ENCODE assay signal across 19 cellular contexts in the genomic region with DNA sequence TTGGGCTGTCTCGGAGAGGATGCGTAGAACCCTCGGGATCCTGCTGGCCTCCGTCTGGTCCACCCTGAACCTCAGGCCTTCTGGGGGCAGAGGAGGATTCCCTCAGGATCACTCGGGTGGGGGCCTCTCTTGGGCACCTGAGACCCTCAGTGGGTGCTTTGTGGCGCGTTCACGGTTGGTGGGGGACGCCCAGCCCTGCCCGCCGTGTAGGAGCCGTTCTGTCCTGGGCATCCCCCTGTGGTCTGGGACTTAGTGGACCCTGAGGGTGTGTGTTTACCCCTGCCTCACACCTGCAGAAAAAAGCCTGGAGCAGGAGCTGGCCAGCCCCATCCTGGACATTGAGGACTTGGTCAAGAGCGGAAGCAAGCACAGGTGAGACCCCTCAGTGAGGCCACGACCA. TPM values are rescaled to one million over a fixed set of nuclear protein-coding genes. Genes with fewer than 3 reads are reported as not detected.
DNase-seq lines count a peak whose midpoint lies in the region; ATAC-seq and TF ChIP-seq lines count a peak whose summit lies in the region.
"Had no signal": no experiment of that assay in that cellular context is flagged by ENCODE, and none has a peak within 500 bp of the region (broad histone marks: within the 10 kb centered on the region; RNA-seq: fewer than 3 reads in every experiment).

No MANE protein-coding gene starts in this region.

- H2AFZ ChIP-seq in neuronal stem cell (ENCODE audit: low read length) (no peak overlapping the region), osteoblast (ENCODE audit: low read length) (no peak overlapping the region)
- H2AFZ ChIP-seq: GM23338 had no signal

- no peak overlapping the region for H2BK5ac ChIP-seq in neuronal stem cell (ENCODE audit: low read length)

- H3K23ac ChIP-seq in neuronal stem cell (ENCODE audit: low read depth, low read length, poor library complexity) = peak overlapping the region; percentile 43

- H3K18ac ChIP-seq in neuronal stem cell (ENCODE audit: low read length) = no peak overlapping the region

- no peak overlapping the region for H2BK15ac ChIP-seq in neuronal stem cell (ENCODE audit: low read length)

- H4K91ac ChIP-seq in neuronal stem cell (ENCODE audit: low read depth, low read length, poor library complexity) = no peak overlapping the region

- H4K20me1 ChIP-seq in osteoblast (ENCODE audit: insufficient read depth, low read length) = no peaks in the 10 kb centered on the region

- H3K4me3 ChIP-seq in neuronal stem cell (ENCODE audit: low read length in 2 of 2) = no peak overlapping the region
- no peak overlapping the region for H3K4me3 ChIP-seq in osteoblast (ENCODE audit: insufficient read depth, low read length)
- H3K4me3 ChIP-seq: BLaER1 treated with 17β-estradiol and CSF1 and Interleukin-3, amounts not matched to agents 10 nM and 100 nM; GM12878; GM23338 had no signal

- peaks cover 37% of the 10 kb centered on the region for H3K36me3 Mint-ChIP-seq in brain
- H3K36me3 Mint-ChIP-seq in stimulated activated effector memory CD8-positive, alpha-beta T cell treated with anti-CD3 and anti-CD28 coated beads, Interleukin-12 subunit alpha, Interleukin-12 subunit beta, amount 100 ng/mL, for 72 hours = peaks cover 54% of the 10 kb centered on the region

- H2BK12ac ChIP-seq in neuronal stem cell (ENCODE audit: low read length) = peak overlapping the region; percentile 73

- peaks cover 6% of the 10 kb centered on the region for H3K27me3 Mint-ChIP-seq in brain
- H3K27me3 Mint-ChIP-seq: CD4-positive, alpha-beta T cell had no signal

- H2AK5ac ChIP-seq in neuronal stem cell (ENCODE audit: low read depth, low read length) = peak overlapping the region; percentile 93

- no peaks in the 10 kb centered on the region for H3K9me3 Mint-ChIP-seq in brain
- no peaks in the 10 kb centered on the region for H3K9me3 Mint-ChIP-seq in stimulated activated effector memory CD8-positive, alpha-beta T cell treated with anti-CD3 and anti-CD28 coated beads, Interleukin-12 subunit alpha, Interleukin-12 subunit beta, amount 100 ng/mL, for 72 hours
- H3K9me3 Mint-ChIP-seq: CD14-positive monocyte; CD4-positive, alpha-beta T cell; CD8-positive, alpha-beta memory T cell; GM23338; H9 had no signal

- no peak overlapping the region for H3K4me2 ChIP-seq in neuronal stem cell (ENCODE audit: insufficient read depth, low read length, poor library complexity, severe bottlenecking)
- H3K4me2 ChIP-seq in osteoblast (ENCODE audit: insufficient read depth, low read length) = no peak overlapping the region
- H3K4me2 ChIP-seq: BLaER1 treated with 17β-estradiol and CSF1 and Interleukin-3, amounts not matched to agents 10 nM and 100 nM; GM23338 had no signal

- no peak overlapping the region for H3K4ac ChIP-seq in neuronal stem cell (ENCODE audit: low read length)

- TF ChIP-seq CTCF in brain (conservative IDR thresholded peaks at IDR 0.05) = no peak
- TF ChIP-seq CTCF in osteoblast (IDR thresholded peaks at IDR 0.05; ENCODE audit: extremely low read depth, low read depth, low read length) = no peak

- H2BK120ac ChIP-seq in neuronal stem cell (ENCODE audit: low read depth, low read length) = peak overlapping the region; percentile 72

- no peak overlapping the region for H3K4me3 Mint-ChIP-seq in brain
- H3K4me3 Mint-ChIP-seq in stimulated activated effector memory CD8-positive, alpha-beta T cell treated with anti-CD3 and anti-CD28 coated beads, Interleukin-12 subunit alpha, Interleukin-12 subunit beta, amount 100 ng/mL, for 72 hours = no peak overlapping the region
- H3K4me3 Mint-ChIP-seq: CD14-positive monocyte; CD4-positive, alpha-beta T cell; CD8-positive, alpha-beta memory T cell had no signal

- no peak overlapping the region for H3K27ac ChIP-seq in neuronal stem cell (replicated peaks; ENCODE audit: low read length)
- H3K27ac ChIP-seq in osteoblast (ENCODE audit: low read depth, low read length) = no peak overlapping the region
- H3K27ac ChIP-seq: BLaER1 treated with 17β-estradiol and CSF1 and Interleukin-3, amounts not matched to agents 10 nM and 100 nM had no signal

- no peak overlapping the region for H3K14ac ChIP-seq in neuronal stem cell (ENCODE audit: low read length)

- H4K8ac ChIP-seq in neuronal stem cell (ENCODE audit: low read depth, low read length) = no peak overlapping the region

- H3K9ac ChIP-seq in neuronal stem cell (ENCODE audit: low read depth, low read length, poor library complexity) = no peak overlapping the region

- DNase-seq in neuronal stem cell (ENCODE audit: low spot score) (no peak), 8988T (no peak), osteoblast (ENCODE audit: insufficient read length, low spot score, missing footprints) (no peak)
- no peak for DNase-seq in stimulated activated effector memory CD8-positive, alpha-beta T cell treated with anti-CD3 and anti-CD28 coated beads, Interleukin-12 subunit alpha, Interleukin-12 subunit beta, amount 100 ng/mL, for 72 hours (ENCODE audit: low spot score in 2 of 2)
- DNase-seq: AML-193; BE2C; CD4-positive, alpha-beta T cell; CD8-positive, alpha-beta memory T cell; DMS 273 treated with DMSO at 0.1 percent for 48 hours; DMS79; EL; GDM1; H9 had no signal

- H3K79me1 ChIP-seq in neuronal stem cell (ENCODE audit: low read depth, low read length) = peaks cover 8% of the 10 kb centered on the region

- peaks cover 0 to 11% of the 10 kb centered on the region in 2 donors for H3K4me1 ChIP-seq in neuronal stem cell (ENCODE audit: control insufficient read depth in 2 of 2, insufficient read depth in 1 of 2, low read depth in 1 of 2, low read length in 2 of 2)
- H3K4me1 ChIP-seq in osteoblast (ENCODE audit: insufficient read depth, low read length) = no peaks in the 10 kb centered on the region

- H3K79me2 ChIP-seq in osteoblast (ENCODE audit: insufficient read depth, low read length) = peaks cover 31% of the 10 kb centered on the region

- peak overlapping the region in 3 of 5 experiments; percentile 96 to 99 (median 97) for H3K27ac Mint-ChIP-seq in brain
- H3K27ac Mint-ChIP-seq in stimulated activated effector memory CD8-positive, alpha-beta T cell treated with anti-CD3 and anti-CD28 coated beads, Interleukin-12 subunit alpha, Interleukin-12 subunit beta, amount 100 ng/mL, for 72 hours = peak overlapping the region; percentile 56
- H3K27ac Mint-ChIP-seq: CD4-positive, alpha-beta T cell had no signal

- H3K27me3 ChIP-seq in neuronal stem cell (ENCODE audit: control insufficient read depth in 3 of 3, insufficient read depth in 3 of 3, low read depth in 1 of 3, low read length in 3 of 3) (no peaks in the 10 kb centered on the region), osteoblast (ENCODE audit: insufficient read depth, low read length) (no peaks in the 10 kb centered on the region)
- H3K27me3 ChIP-seq: BE2C; BLaER1 treated with 17β-estradiol and CSF1 and Interleukin-3, amounts not matched to agents 10 nM and 100 nM had no signal

- H3K36me3 ChIP-seq in neuronal stem cell (replicated peaks in 1 of 2; ENCODE audit: control insufficient read depth in 2 of 2, insufficient read depth in 2 of 2, low read length in 2 of 2) (peaks cover 20 to 89% of the 10 kb centered on the region in 2 donors), osteoblast (ENCODE audit: insufficient read depth, low read length) (peaks cover 46% of the 10 kb centered on the region)

- H3K9me3 ChIP-seq in neuronal stem cell (replicated peaks in 1 of 2; ENCODE audit: control insufficient read depth in 2 of 2, insufficient read depth in 1 of 2, low read depth in 1 of 2, low read length in 2 of 2) (peaks cover 0 to 1% of the 10 kb centered on the region in 2 donors), osteoblast (ENCODE audit: low read depth, low read length) (no peaks in the 10 kb centered on the region)
- H3K9me3 ChIP-seq: BE2C; BLaER1 treated with 17β-estradiol and CSF1 and Interleukin-3, amounts not matched to agents 10 nM and 100 nM had no signal

- WGBS in neuronal stem cell (ENCODE audit: extremely low coverage in 2 of 2, insufficient read length in 2 of 2, insufficient replicate concordance in 1 of 2), 2 donors = no CpG with 5 or more reads among the region's 14 CpGs

- no peak for ATAC-seq in stimulated activated effector memory CD8-positive, alpha-beta T cell treated with anti-CD3 and anti-CD28 coated beads, Interleukin-12 subunit alpha, Interleukin-12 subunit beta, amount 100 ng/mL, for 72 hours
- no peak for ATAC-seq in GM18517 (IDR thresholded peaks at IDR 0.05; ENCODE audit: unreplicated experiment)
- ATAC-seq: GM12878 had no signal

- peaks cover 7% of the 10 kb centered on the region for H3K4me1 Mint-ChIP-seq in brain
- H3K4me1 Mint-ChIP-seq in stimulated activated effector memory CD8-positive, alpha-beta T cell treated with anti-CD3 and anti-CD28 coated beads, Interleukin-12 subunit alpha, Interleukin-12 subunit beta, amount 100 ng/mL, for 72 hours = peaks cover 10% of the 10 kb centered on the region
- H3K4me1 Mint-ChIP-seq: CD14-positive monocyte had no signal

RNA-seq across cellular contexts. Expression of gene RTEL1, which starts 7.6 kb away (rescaled TPM):
- 8.6 TPM for polyA plus RNA-seq in brain (ENCODE audit: insufficient read depth, low read depth, low replicate concordance)
- 5.1 TPM for polyA plus RNA-seq in neuronal stem cell (2013, experiment 1 of 2)
- 5.1 TPM for polyA plus RNA-seq in neuronal stem cell (2013, experiment 2 of 2)
- total RNA-seq in osteoblast = 10.9 and 11.8 TPM in 2 replicates

RNA-seq across cellular contexts. Expression of gene STMN3, which starts 12.5 kb away (rescaled TPM):
- polyA plus RNA-seq in brain (ENCODE audit: insufficient read depth, low read depth, low replicate concordance) = 455 TPM
- 4.5 TPM for polyA plus RNA-seq in neuronal stem cell (2013, experiment 1 of 2)
- polyA plus RNA-seq in neuronal stem cell (2013, experiment 2 of 2) = 4.6 TPM
- total RNA-seq in osteoblast = 1.1 and 2.1 TPM in 2 replicates

RNA-seq across cellular contexts. Expression of gene TNFRSF6B, which starts 30.7 kb away (rescaled TPM):
- 7.1 TPM for polyA plus RNA-seq in brain (ENCODE audit: insufficient read depth, low read depth, low replicate concordance)
- 0.70 TPM for polyA plus RNA-seq in neuronal stem cell (2013, experiment 1 of 2)
- polyA plus RNA-seq in neuronal stem cell (2013, experiment 2 of 2) = 0.90 TPM
- total RNA-seq in osteoblast = 2.1 and 2.9 TPM in 2 replicates
- total RNA-seq: CD8-positive, alpha-beta memory T cell; H9 had no signal
- polyA plus RNA-seq: CD14-positive monocyte, GM23338 had no signal

RNA-seq across cellular contexts. Expression of gene GMEB2, which starts 38.8 kb away (rescaled TPM):
- 13.6 TPM for polyA plus RNA-seq in brain (ENCODE audit: insufficient read depth, low read depth, low replicate concordance)
- 9.0 TPM for polyA plus RNA-seq in neuronal stem cell (2013, experiment 1 of 2)
- polyA plus RNA-seq in neuronal stem cell (2013, experiment 2 of 2) = 8.7 TPM
- 7.4 and 9.4 TPM in 2 replicates for total RNA-seq in osteoblast

RNA-seq across cellular contexts. Expression of gene ARFRP1, which starts 42.1 kb away (rescaled TPM):
- 49.6 TPM for polyA plus RNA-seq in brain (ENCODE audit: insufficient read depth, low read depth, low replicate concordance)
- polyA plus RNA-seq in neuronal stem cell (2013, experiment 1 of 2) = 8.8 TPM
- 8.0 TPM for polyA plus RNA-seq in neuronal stem cell (2013, experiment 2 of 2)
- 21.7 and 23.0 TPM in 2 replicates for total RNA-seq in osteoblast
